8 cellular contexts compared by ENCODE assay signal in the genomic region with DNA sequence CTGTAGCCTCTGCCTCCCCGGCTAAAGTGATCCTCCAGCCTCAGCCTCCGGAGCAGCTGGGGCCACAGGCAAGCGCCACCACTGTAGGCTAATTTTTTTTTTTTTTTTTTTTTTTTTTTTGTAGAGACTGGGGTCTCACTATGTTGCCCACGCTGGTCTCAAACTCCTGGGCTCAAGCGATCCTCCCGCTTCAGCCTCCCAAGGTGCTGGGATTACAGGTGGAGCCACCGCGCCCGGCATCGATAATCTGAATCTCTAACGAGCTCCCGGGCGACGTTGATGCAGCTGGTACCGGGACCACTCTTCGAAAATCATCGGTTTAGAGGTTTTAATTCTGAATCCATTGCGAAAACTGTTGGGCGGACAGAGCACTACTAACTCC. TPM values are rescaled to one million over a fixed set of nuclear protein-coding genes. Genes with fewer than 3 reads are reported as not detected.
DNase-seq lines count a peak whose midpoint lies in the region; ATAC-seq and TF ChIP-seq lines count a peak whose summit lies in the region.

No MANE protein-coding gene starts in this region.

- peak overlapping the region; percentile 87 for H3K4me2 ChIP-seq in hepatocyte

- no peak for DNase-seq in activated naive CD4-positive, alpha-beta T cell treated with anti-CD3 and anti-CD28 coated beads, Interleukin-2, amount 10 ng/mL, durations not matched to agents 7 days and 5 days
- DNase-seq in activated naive CD4-positive, alpha-beta T cell treated with anti-CD3 and anti-CD28 coated beads, Interleukin-2, amount 50 U/mL, for 16 hours = no peak
- DNase-seq in WERI-Rb-1 (no peak), hepatocyte (ENCODE audit: low spot score) (no peak), DMS153 treated with DMSO at 0.1 percent for 48 hours (lab: John Stamatoyannopoulos, UW; ENCODE audit: unreplicated experiment) (no peak), NCI-H1417 treated with DMSO at 0.1 percent for 48 hours (lab: John Stamatoyannopoulos, UW) (no peak)
- no peak for DNase-seq in stimulated activated effector memory CD8-positive, alpha-beta T cell treated with anti-CD3 and anti-CD28 coated beads, Interleukin-12 subunit alpha, Interleukin-12 subunit beta, amount 100 ng/mL, for 72 hours (ENCODE audit: low spot score in 2 of 2)
- no peak for DNase-seq in effector CD4-positive, alpha-beta T cell

- peaks cover 6% of the 10 kb centered on the region; the same call in 1 of the 2 replicates for H3K36me3 ChIP-seq in WERI-Rb-1
- H3K36me3 ChIP-seq in hepatocyte (replicated peaks; ENCODE audit: insufficient read depth, low read depth) = no peaks in the 10 kb centered on the region

- CTCF ChIA-PET in activated naive CD4-positive, alpha-beta T cell treated with anti-CD3 and anti-CD28 coated beads, Interleukin-2, amount 10 ng/mL, durations not matched to agents 7 days and 5 days (lab: Charles Lee) = interaction anchor here (1.2 to 2.4 kb wide), 2 partner anchors 10 to 13 kb away, joined by 3 to 12 read pairs; no protein-coding TSS in a partner anchor

- H2AFZ ChIP-seq in hepatocyte = peak overlapping the region; percentile 97

- H3K9me2 ChIP-seq in hepatocyte (replicated peaks; ENCODE audit: insufficient read depth) = no peaks in the 10 kb centered on the region

- H3K27me3 Mint-ChIP-seq in activated naive CD4-positive, alpha-beta T cell treated with anti-CD3 and anti-CD28 coated beads, Interleukin-2, amount 10 ng/mL, durations not matched to agents 7 days and 5 days = peaks cover 4% of the 10 kb centered on the region

- H3K4me1 ChIP-seq in hepatocyte (ENCODE audit: insufficient read depth) = peaks cover 12% of the 10 kb centered on the region

- H3K9me3 Mint-ChIP-seq in activated naive CD4-positive, alpha-beta T cell treated with anti-CD3 and anti-CD28 coated beads, Interleukin-2, amount 10 ng/mL, durations not matched to agents 7 days and 5 days = no peaks in the 10 kb centered on the region
- no peaks in the 10 kb centered on the region for H3K9me3 Mint-ChIP-seq in stimulated activated effector memory CD8-positive, alpha-beta T cell treated with anti-CD3 and anti-CD28 coated beads, Interleukin-12 subunit alpha, Interleukin-12 subunit beta, amount 100 ng/mL, for 72 hours

- no peak for ATAC-seq in stimulated activated effector memory CD8-positive, alpha-beta T cell treated with anti-CD3 and anti-CD28 coated beads, Interleukin-12 subunit alpha, Interleukin-12 subunit beta, amount 100 ng/mL, for 72 hours

- H3K4me3 ChIP-seq in WERI-Rb-1 (ENCODE audit: low read depth, low read length) (peak overlapping the region; percentile 73), hepatocyte (peak overlapping the region; percentile 37)

- WGBS in hepatocyte (ENCODE audit: low lambda C conversion rate, missing lambda C conversion rate) = 31% methylated on average over 19 of the region's 19 CpGs

- peaks cover 35% of the 10 kb centered on the region for H3K79me2 ChIP-seq in hepatocyte

- H3K27me3 ChIP-seq in WERI-Rb-1 (ENCODE audit: insufficient read depth, low read depth, severe bottlenecking) = no peaks in the 10 kb centered on the region
- H3K27me3 ChIP-seq in hepatocyte = no peaks in the 10 kb centered on the region

- peak overlapping the region; percentile 91 for H3K4me3 Mint-ChIP-seq in activated naive CD4-positive, alpha-beta T cell treated with anti-CD3 and anti-CD28 coated beads, Interleukin-2, amount 10 ng/mL, durations not matched to agents 7 days and 5 days
- peak overlapping the region; percentile 97 for H3K4me3 Mint-ChIP-seq in stimulated activated effector memory CD8-positive, alpha-beta T cell treated with anti-CD3 and anti-CD28 coated beads, Interleukin-12 subunit alpha, Interleukin-12 subunit beta, amount 100 ng/mL, for 72 hours

- H3K4me1 Mint-ChIP-seq in activated naive CD4-positive, alpha-beta T cell treated with anti-CD3 and anti-CD28 coated beads, Interleukin-2, amount 10 ng/mL, durations not matched to agents 7 days and 5 days = peaks cover 37% of the 10 kb centered on the region
- peaks cover 30% of the 10 kb centered on the region for H3K4me1 Mint-ChIP-seq in stimulated activated effector memory CD8-positive, alpha-beta T cell treated with anti-CD3 and anti-CD28 coated beads, Interleukin-12 subunit alpha, Interleukin-12 subunit beta, amount 100 ng/mL, for 72 hours

- H3K27ac ChIP-seq in WERI-Rb-1 (peak overlapping the region; percentile 98), hepatocyte (peak overlapping the region; percentile 96)

- H3K36me3 Mint-ChIP-seq in activated naive CD4-positive, alpha-beta T cell treated with anti-CD3 and anti-CD28 coated beads, Interleukin-2, amount 10 ng/mL, durations not matched to agents 7 days and 5 days = peaks cover 23% of the 10 kb centered on the region
- peaks cover 39% of the 10 kb centered on the region for H3K36me3 Mint-ChIP-seq in stimulated activated effector memory CD8-positive, alpha-beta T cell treated with anti-CD3 and anti-CD28 coated beads, Interleukin-12 subunit alpha, Interleukin-12 subunit beta, amount 100 ng/mL, for 72 hours

- peak overlapping the region; percentile 100 for H3K27ac Mint-ChIP-seq in activated naive CD4-positive, alpha-beta T cell treated with anti-CD3 and anti-CD28 coated beads, Interleukin-2, amount 10 ng/mL, durations not matched to agents 7 days and 5 days
- H3K27ac Mint-ChIP-seq in stimulated activated effector memory CD8-positive, alpha-beta T cell treated with anti-CD3 and anti-CD28 coated beads, Interleukin-12 subunit alpha, Interleukin-12 subunit beta, amount 100 ng/mL, for 72 hours = peak overlapping the region; percentile 99

- H4K20me1 ChIP-seq in hepatocyte (ENCODE audit: insufficient read depth, poor library complexity, severe bottlenecking) = no peaks in the 10 kb centered on the region

- TF ChIP-seq CTCF in WERI-Rb-1 (IDR thresholded peaks at IDR 0.05; ENCODE audit: low read depth, low read length) (no peak), hepatocyte (IDR thresholded peaks at IDR 0.05; ENCODE audit: poor library complexity) (no peak)

- H3K9me3 ChIP-seq in WERI-Rb-1 (ENCODE audit: severe bottlenecking) = no peaks in the 10 kb centered on the region
- H3K9me3 ChIP-seq in hepatocyte (ENCODE audit: low read depth) = peaks cover 3% of the 10 kb centered on the region

RNA-seq across cellular contexts. Expression of a gene that starts 0.5 kb away (rescaled TPM):
- 22.0 and 26.5 TPM in 2 replicates for total RNA-seq in hepatocyte
- 17.8 and 18.3 TPM in 2 replicates for polyA plus RNA-seq in hepatocyte
